In the genomic region with DNA sequence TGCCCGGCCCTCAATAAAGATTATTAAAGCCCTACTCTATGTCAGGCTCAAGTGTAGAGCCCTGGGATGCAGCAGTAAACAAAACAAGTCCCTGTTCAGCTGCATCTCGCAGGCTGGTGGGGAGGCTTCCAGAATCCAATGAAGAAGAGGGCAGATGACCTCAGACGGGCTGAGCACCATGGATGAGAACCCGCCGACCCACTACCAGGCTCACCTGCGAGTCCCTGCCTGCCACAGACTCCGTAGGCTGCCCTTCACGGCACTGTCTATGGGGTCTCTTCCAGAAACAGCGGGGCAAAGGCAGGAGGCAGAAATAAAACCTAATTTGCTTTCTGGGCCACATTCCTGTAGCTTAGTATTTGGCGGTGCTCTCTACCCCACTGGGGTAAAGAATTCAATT, we compare ENCODE assay signal across 20 cellular contexts. TPM values are rescaled to one million over a fixed set of nuclear protein-coding genes. Genes with fewer than 3 reads are reported as not detected.
"Had no signal": no experiment of that assay in that cellular context is flagged by ENCODE, and none has a peak within 500 bp of the region (broad histone marks: within the 10 kb centered on the region; RNA-seq: fewer than 3 reads in every experiment).

No MANE protein-coding gene starts in this region.

- H3K27ac Mint-ChIP-seq: activated CD8-positive, alpha-beta T cell treated with anti-CD3 and anti-CD28 coated beads for 36 hours; activated naive CD4-positive, alpha-beta T cell treated with anti-CD3 and anti-CD28 coated beads, Interleukin-2, amount 50 U/mL, for 24 hours had no signal

- ATAC-seq: activated CD4-positive, CD25-positive, alpha-beta regulatory T cell treated with anti-CD3 and anti-CD28 coated beads, Interleukin-2, amount 50 U/mL, for 24 hours; activated CD8-positive, alpha-beta T cell treated with anti-CD3 and anti-CD28 coated beads for 36 hours; Right ventricle myocardium inferior had no signal

- H3K27ac ChIP-seq: SK-N-MC had no signal

- H3K9me3 Mint-ChIP-seq: activated naive CD4-positive, alpha-beta T cell treated with anti-CD3 and anti-CD28 coated beads, Interleukin-2, amount 50 U/mL, for 24 hours; brain had no signal

- H3K4me3 Mint-ChIP-seq: activated CD8-positive, alpha-beta T cell treated with anti-CD3 and anti-CD28 coated beads for 36 hours; activated naive CD4-positive, alpha-beta T cell treated with anti-CD3 and anti-CD28 coated beads, Interleukin-2, amount 50 U/mL, for 24 hours; brain had no signal

- DNase-seq: activated CD4-positive, alpha-beta T cell treated with anti-CD3 and anti-CD28 coated beads for 4 hours; activated CD8-positive, alpha-beta memory T cell treated with anti-CD3 and anti-CD28 coated beads, Interleukin-2, amount 50 U/mL, for 4 hours; activated CD8-positive, alpha-beta T cell treated with anti-CD3 and anti-CD28 coated beads for 36 hours; activated effector memory CD4-positive, alpha-beta T cell treated with Interleukin-2 at 50 U/mL for 16 hours; activated naive CD4-positive, alpha-beta T cell; amniotic stem cell; Karpas-422; NCI-H1105 treated with DMSO at 0.1 percent for 48 hours; NCI-H1436 treated with DMSO at 0.1 percent for 48 hours; NCI-H187; NCI-H2081; NCI-H510A treated with DMSO at 0.1 percent for 48 hours; NCI-H69; T-helper 1 cell had no signal

- H3K4me3 ChIP-seq: SK-N-MC had no signal

RNA-seq across cellular contexts. Expression of gene CHST15, which starts 22.7 kb away (rescaled TPM):
- total RNA-seq: T-helper 2 cell treated with Interferon-gamma antibody and Interleukin-4, amounts not matched to agents 100 ng/mL and 5 ng/mL, for 36 hours had no signal
